ENCODE assay signal across 17 cellular contexts in the genomic region with DNA sequence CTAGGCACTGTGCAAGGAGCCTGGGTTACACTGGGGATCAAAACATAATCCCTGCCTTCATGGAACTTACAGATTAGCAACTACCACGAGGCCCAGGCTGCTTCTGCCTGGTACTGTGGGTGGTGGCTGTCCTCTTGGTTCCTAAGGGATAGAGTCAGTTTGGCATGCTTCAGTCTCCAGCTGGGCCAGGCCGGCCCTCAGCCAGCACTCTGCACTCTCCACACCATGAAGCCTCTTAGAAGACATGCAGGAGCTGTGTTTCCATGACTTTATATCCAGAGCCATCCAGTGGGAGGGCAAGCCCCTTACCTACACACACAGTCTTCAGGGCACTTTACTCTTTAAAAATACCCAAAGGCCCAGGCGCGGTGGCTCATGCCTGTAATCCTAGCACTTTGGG.
"Had no signal": no experiment of that assay in that cellular context is flagged by ENCODE, and none has a peak within 500 bp of the region (broad histone marks: within the 10 kb centered on the region; RNA-seq: fewer than 3 reads in every experiment).

No MANE protein-coding gene starts in this region.

- H3K4me1 ChIP-seq: body of pancreas, left lung, testis had no signal

- H3K4me3 ChIP-seq: body of pancreas, dorsolateral prefrontal cortex, left lung, skin epidermis, testis had no signal

- H3K27me3 ChIP-seq: body of pancreas, dorsolateral prefrontal cortex, left lung, testis had no signal

- ATAC-seq: body of pancreas, left lung had no signal

- H3K27ac ChIP-seq: body of pancreas, dorsolateral prefrontal cortex, epithelial cell of prostate, left lung, skin epidermis, testis had no signal

- H3K9me3 ChIP-seq: body of pancreas, left lung, testis had no signal

- DNase-seq: activated CD4-positive, alpha-beta T cell treated with anti-CD3 and anti-CD28 coated beads, Interleukin-2, amount 10 ng/mL, durations not matched to agents 7 days and 5 days; activated CD8-positive, alpha-beta memory T cell treated with anti-CD3 and anti-CD28 coated beads for 24 hours; activated naive CD8-positive, alpha-beta T cell treated with anti-CD3 and anti-CD28 coated beads for 36 hours; amniotic stem cell; body of pancreas; caudate nucleus; dorsolateral prefrontal cortex; endodermal cell; left lung; nephron progenitor cell; occipital lobe; right cardiac atrium; T-helper 1 cell; T-helper 9 cell had no signal
